9 cellular contexts compared by ENCODE assay signal in the genomic region with DNA sequence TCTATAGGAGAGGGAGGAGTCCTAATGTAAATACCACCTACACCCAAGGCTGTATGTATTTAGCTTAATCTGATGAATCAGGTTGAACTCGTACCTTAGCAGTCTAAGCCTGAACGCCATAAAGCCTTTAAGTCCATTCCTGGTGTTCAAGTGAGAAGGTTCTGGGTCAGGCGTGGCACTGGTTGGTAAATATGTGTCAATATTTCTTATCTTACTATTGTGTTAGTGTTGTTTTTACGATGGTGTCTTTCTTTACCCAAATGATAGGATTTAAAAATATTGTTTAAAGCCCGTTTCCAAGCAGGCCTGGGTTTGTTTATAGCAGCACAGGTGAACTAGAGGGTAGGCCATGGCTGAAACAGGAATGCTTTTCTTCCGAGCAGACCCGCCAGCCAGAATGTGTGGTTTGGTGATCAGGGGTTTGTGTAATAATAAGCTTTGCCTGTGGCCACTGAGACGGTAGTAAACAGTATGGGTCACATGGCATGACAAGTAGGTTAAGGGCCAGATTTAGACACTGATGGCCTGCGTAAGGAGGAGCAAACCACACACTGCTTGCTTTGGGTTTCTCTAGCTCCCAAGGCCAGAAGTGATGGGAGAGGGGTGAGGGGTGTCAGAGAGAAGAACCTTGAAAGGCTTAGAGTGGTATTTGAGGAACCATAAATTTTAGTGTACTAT. TPM values are rescaled to one million over a fixed set of nuclear protein-coding genes. Genes with fewer than 3 reads are reported as not detected.
DNase-seq lines count a peak whose midpoint lies in the region; ATAC-seq, FAIRE-seq and TF ChIP-seq lines count a peak whose summit lies in the region.
"Had no signal": no experiment of that assay in that cellular context is flagged by ENCODE, and none has a peak within 500 bp of the region (broad histone marks: within the 10 kb centered on the region; RNA-seq: fewer than 3 reads in every experiment).

No MANE protein-coding gene starts in this region.

- H3K27ac ChIP-seq in BLaER1 (peak overlapping the region; percentile 97), K562 (ENCODE audit: extremely low read depth, low read depth, low read length) (no peak overlapping the region)

- no peaks in the 10 kb centered on the region for H3K9me1 ChIP-seq in K562 (ENCODE audit: control insufficient read depth, insufficient read depth, low read length)

- H3K4me3 ChIP-seq in BLaER1 (peak overlapping the region; percentile 1; the same call in 1 of the 2 replicates), K562 (no peak overlapping the region)

- H3K36me3 ChIP-seq in BLaER1, result peaks cover 14% of the 10 kb centered on the region
- H3K36me3 ChIP-seq in K562 (ENCODE audit: control insufficient read depth, insufficient read depth, low read length), result no peaks in the 10 kb centered on the region

- H3K4me2 ChIP-seq in BLaER1, result peak overlapping the region; percentile 90
- no peak overlapping the region; the same call in 1 of the 2 replicates for H3K4me2 ChIP-seq in K562 (ENCODE audit: insufficient read depth, low read length)

- no peak for FAIRE-seq in K562 (lab: Jason Lieb, UNC)

- peaks cover 8% of the 10 kb centered on the region for H3K9me3 ChIP-seq in BLaER1
- no peaks in the 10 kb centered on the region for H3K9me3 ChIP-seq in K562 (replicated peaks; ENCODE audit: control insufficient read depth, insufficient read depth, low read depth, low read length)

- DNase-seq in LoVo (ENCODE audit: low spot score) (peak; percentile 64), K562 (ENCODE audit: extremely low read depth in 1 of 4, low spot score in 3 of 4) (no peak), midbrain (lab: John Stamatoyannopoulos, UW) (peak; percentile 37), KG1 (lab: John Stamatoyannopoulos, UW) (no peak), NCI-H524 (lab: John Stamatoyannopoulos, UW) (no peak), NCI-H128 (lab: John Stamatoyannopoulos, UW; ENCODE audit: unreplicated experiment) (no peak)
- DNase-seq: NCI-H1105 had no signal

- no peak for TF ChIP-seq RAD21 in K562 (CRISPR knock-in tag; conservative IDR thresholded peaks at IDR 0.05 in 1 of 2, IDR thresholded peaks at IDR 0.05 in 1 of 2)

- H3K27me3 ChIP-seq in BLaER1 (no peaks in the 10 kb centered on the region), K562 (ENCODE audit: control insufficient read depth in 2 of 2, insufficient read depth in 2 of 2, low read length in 2 of 2) (no peaks in the 10 kb centered on the region)

- 35% methylated on average over 9 of the region's 9 CpGs for whole genome bisulfite sequencing in K562 (ENCODE audit: insufficient coverage, low coverage, missing lambda C conversion rate)

- no peaks in the 10 kb centered on the region for H4K20me1 ChIP-seq in BLaER1
- no peaks in the 10 kb centered on the region for H4K20me1 ChIP-seq in K562 (replicated peaks; ENCODE audit: control insufficient read depth, insufficient read depth, low read length)

- in situ Hi-C loops in K562 (cut with MboI), result no loop called here

- CTCF ChIA-PET in K562 (lab: Yijun Ruan, JAX; ENCODE audit: low intra/inter-chr PET ratio), result interaction anchor here (0.7 kb wide), 1 partner anchor 78 kb away, joined by 5 read pairs; no protein-coding TSS in a partner anchor

- no peak overlapping the region for H2AFZ ChIP-seq in K562 (ENCODE audit: low read depth, low read length)

- no peak for TF ChIP-seq EP300 in K562 (IDR thresholded peaks at IDR 0.05; ENCODE audit: low read length)

- H3K4me1 ChIP-seq in BLaER1 (peaks cover 74% of the 10 kb centered on the region), K562 (replicated peaks in 1 of 2; ENCODE audit: control insufficient read depth in 2 of 2, insufficient read depth in 2 of 2, low read length in 2 of 2) (peaks cover 16 to 17% of the 10 kb centered on the region in 2 experiments; a peak in 4 of 5 replicates)

- TF ChIP-seq CTCF in K562 (IDR thresholded peaks at IDR 0.05 in 2 of 3, conservative IDR thresholded peaks at IDR 0.05 in 1 of 3; ENCODE audit: insufficient read depth in 2 of 3, low read depth in 1 of 3, low read length in 3 of 3), result no peak

- no peak for TF ChIP-seq POLR2A in K562 (conservative IDR thresholded peaks at IDR 0.05)

- intact Hi-C loops in K562 (cut with micrococcal nuclease), result no loop called here

- H3K79me2 ChIP-seq in K562 (ENCODE audit: control insufficient read depth, insufficient read depth, low read length), result peaks cover 15% of the 10 kb centered on the region

- POLR2A ChIA-PET in K562 (lab: Yijun Ruan, JAX), result interaction anchor here (0.6 to 1.3 kb wide), 4 partner anchors 8 to 190 kb away, joined by 3 read pairs; no protein-coding TSS in a partner anchor

- H3K9ac ChIP-seq in BLaER1 (peak overlapping the region; percentile 97), K562 (ENCODE audit: insufficient read depth in 1 of 2, low read depth in 2 of 2, low read length in 2 of 2) (no peak overlapping the region)

- ATAC-seq in K562, result no peak
- ATAC-seq in HG03280 (IDR thresholded peaks at IDR 0.05; ENCODE audit: unreplicated experiment), result no peak

- no TSS peak for BruUV-seq in K562 (replicated peaks; lab: Mats Ljungman, UMichigan)

RNA-seq across cellular contexts. Expression of gene TMEM94, which starts 3.3 kb away (rescaled TPM):
- total RNA-seq in K562 (2011; cell fraction: chromatin; rRNA removed; ENCODE audit: low replicate concordance), result 116 and 363 TPM in 2 replicates
- total RNA-seq in K562 (2011; cell fraction: nucleolus; rRNA removed), result 190 and 220 TPM in 2 replicates
- 137 and 149 TPM in 2 replicates for total RNA-seq in K562 (2011; cell fraction: nucleoplasm; rRNA removed)
- total RNA-seq in K562 (2014; rRNA removed), result 13.5 and 20.4 TPM in 2 replicates
- total RNA-seq in K562 (2014; rRNA removed; fragmentation: Illumina TruSeq; extraction: Trizol), result 6.5 and 10.0 TPM in 2 replicates
- 14.4 and 17.2 TPM in 2 replicates for total RNA-seq in K562 (2015; rRNA removed; fragmentation: Illumina TruSeq; extraction: Trizol)
- 32.8 and 42.1 TPM in 2 replicates for total RNA-seq in K562 (2021)
- 15.7 and 53.7 TPM in 2 replicates for polyA plus RNA-seq in K562 (2011; rRNA removed)
- 33.2 and 34.4 TPM in 2 replicates for polyA plus RNA-seq in K562 (2011; cell fraction: cytosol; rRNA removed)
- polyA plus RNA-seq in K562 (2011; cell fraction: nucleus; rRNA removed), result 322 and 398 TPM in 2 replicates
- 42.5 and 69.5 TPM in 2 replicates for polyA plus RNA-seq in K562 (2012)
- 48.1 and 55.6 TPM in 2 replicates for polyA plus RNA-seq in K562 (2014; fragmentation: Illumina TruSeq; extraction: Trizol)
- 1 to 10 TPM in 1 of 2 experiments, under 1 TPM in 1; 0.35 to 1.6 TPM for polyA plus RNA-seq in K562 (2014; fragmentation: Nextera tagmentation; extraction: Ambion mirVana)
- 26.1 and 31.4 TPM in 2 replicates for polyA plus RNA-seq in K562 (2014; rRNA removed)
- 11.4 and 20.1 TPM in 2 replicates for polyA minus RNA-seq in K562 (2011; rRNA and poly(A)+ RNA removed)
- 28.0 and 36.5 TPM in 2 replicates for polyA minus RNA-seq in K562 (2011; cell fraction: cytosol; rRNA and poly(A)+ RNA removed)
- 74.6 and 97.4 TPM in 2 replicates for polyA minus RNA-seq in K562 (2011; cell fraction: nucleus; rRNA and poly(A)+ RNA removed)

RNA-seq across cellular contexts. Expression of gene GRB2, which starts 54.3 kb away (rescaled TPM):
- total RNA-seq in K562 (2011; cell fraction: chromatin; rRNA removed; ENCODE audit: low replicate concordance), result 67.9 and 104 TPM in 2 replicates
- total RNA-seq in K562 (2011; cell fraction: nucleolus; rRNA removed), result 72.2 and 76.5 TPM in 2 replicates
- 69.3 and 101 TPM in 2 replicates for total RNA-seq in K562 (2011; cell fraction: nucleoplasm; rRNA removed)
- total RNA-seq in K562 (2014; rRNA removed), result 107 and 125 TPM in 2 replicates
- 65.3 and 79.9 TPM in 2 replicates for total RNA-seq in K562 (2014; rRNA removed; fragmentation: Illumina TruSeq; extraction: Trizol)
- total RNA-seq in K562 (2015; rRNA removed; fragmentation: Illumina TruSeq; extraction: Trizol), result 70.5 and 74.3 TPM in 2 replicates
- total RNA-seq in K562 (2021), result 113 and 115 TPM in 2 replicates
- polyA plus RNA-seq in K562 (2011; rRNA removed), result 66.8 and 136 TPM in 2 replicates
- polyA plus RNA-seq in K562 (2011; cell fraction: cytosol; rRNA removed), result 92.1 and 93.8 TPM in 2 replicates
- polyA plus RNA-seq in K562 (2011; cell fraction: nucleus; rRNA removed), result 20.1 and 22.1 TPM in 2 replicates
- 69.8 and 89.1 TPM in 2 replicates for polyA plus RNA-seq in K562 (2012)
- polyA plus RNA-seq in K562 (2014; fragmentation: Illumina TruSeq; extraction: Trizol), result 83.5 and 84.8 TPM in 2 replicates
- polyA plus RNA-seq in K562 (2014; fragmentation: Nextera tagmentation; extraction: Ambion mirVana), result 10 to 100 TPM; 57.2 to 69.1 TPM
- polyA plus RNA-seq in K562 (2014; rRNA removed), result 85.2 and 95.1 TPM in 2 replicates
- 32.5 and 47.6 TPM in 2 replicates for polyA minus RNA-seq in K562 (2011; rRNA and poly(A)+ RNA removed)
- 20.9 and 32.6 TPM in 2 replicates for polyA minus RNA-seq in K562 (2011; cell fraction: cytosol; rRNA and poly(A)+ RNA removed)
- 18.7 and 28.4 TPM in 2 replicates for polyA minus RNA-seq in K562 (2011; cell fraction: nucleus; rRNA and poly(A)+ RNA removed)

RNA-seq across cellular contexts. Expression of gene CASKIN2, which starts 55.6 kb away (rescaled TPM):
- total RNA-seq in K562 (2011; cell fraction: chromatin; rRNA removed; ENCODE audit: low replicate concordance), result 7.8 and 33.3 TPM in 2 replicates
- 14.5 and 19.7 TPM in 2 replicates for total RNA-seq in K562 (2011; cell fraction: nucleolus; rRNA removed)
- total RNA-seq in K562 (2011; cell fraction: nucleoplasm; rRNA removed), result 6.2 and 10.0 TPM in 2 replicates
- total RNA-seq in K562 (2014; rRNA removed), result 2.3 and 3.5 TPM in 2 replicates
- 1.1 and 1.3 TPM in 2 replicates for total RNA-seq in K562 (2014; rRNA removed; fragmentation: Illumina TruSeq; extraction: Trizol)
- 2.1 and 2.3 TPM in 2 replicates for total RNA-seq in K562 (2015; rRNA removed; fragmentation: Illumina TruSeq; extraction: Trizol)
- 12.2 and 14.5 TPM in 2 replicates for total RNA-seq in K562 (2021)
- polyA plus RNA-seq in K562 (2011; rRNA removed), result 1.9 and 2.2 TPM in 2 replicates
- polyA plus RNA-seq in K562 (2011; cell fraction: cytosol; rRNA removed), result 1.2 and 1.5 TPM in 2 replicates
- 6.5 and 13.9 TPM in 2 replicates for polyA plus RNA-seq in K562 (2011; cell fraction: nucleus; rRNA removed)
- 4.8 and 5.2 TPM in 2 replicates for polyA plus RNA-seq in K562 (2012)
- 2.5 and 5.7 TPM in 2 replicates for polyA plus RNA-seq in K562 (2014; fragmentation: Illumina TruSeq; extraction: Trizol)
- polyA plus RNA-seq in K562 (2014; fragmentation: Nextera tagmentation; extraction: Ambion mirVana), result under 1 TPM; 0.01 to 0.04 TPM
- 3.0 and 5.1 TPM in 2 replicates for polyA plus RNA-seq in K562 (2014; rRNA removed)
- polyA minus RNA-seq in K562 (2011; rRNA and poly(A)+ RNA removed), result 1.8 and 1.9 TPM in 2 replicates
- 3.8 and 8.4 TPM in 2 replicates for polyA minus RNA-seq in K562 (2011; cell fraction: cytosol; rRNA and poly(A)+ RNA removed)
- polyA minus RNA-seq in K562 (2011; cell fraction: nucleus; rRNA and poly(A)+ RNA removed), result 8.6 and 9.6 TPM in 2 replicates

RNA-seq across cellular contexts. Expression of gene TSEN54, which starts 56.6 kb away (rescaled TPM):
- 43.1 and 96.1 TPM in 2 replicates for total RNA-seq in K562 (2011; cell fraction: chromatin; rRNA removed; ENCODE audit: low replicate concordance)
- total RNA-seq in K562 (2011; cell fraction: nucleolus; rRNA removed), result 63.2 and 67.5 TPM in 2 replicates
- total RNA-seq in K562 (2011; cell fraction: nucleoplasm; rRNA removed), result 52.4 and 53.0 TPM in 2 replicates
- 53.0 and 81.0 TPM in 2 replicates for total RNA-seq in K562 (2014; rRNA removed)
- total RNA-seq in K562 (2014; rRNA removed; fragmentation: Illumina TruSeq; extraction: Trizol), result 34.6 and 48.9 TPM in 2 replicates
- total RNA-seq in K562 (2015; rRNA removed; fragmentation: Illumina TruSeq; extraction: Trizol), result 35.6 and 37.2 TPM in 2 replicates
- 58.0 and 64.3 TPM in 2 replicates for total RNA-seq in K562 (2021)
- polyA plus RNA-seq in K562 (2011; rRNA removed), result 57.6 and 62.0 TPM in 2 replicates
- polyA plus RNA-seq in K562 (2011; cell fraction: cytosol; rRNA removed), result 56.9 and 82.8 TPM in 2 replicates
- 77.8 and 89.5 TPM in 2 replicates for polyA plus RNA-seq in K562 (2011; cell fraction: nucleus; rRNA removed)
- 38.5 and 39.9 TPM in 2 replicates for polyA plus RNA-seq in K562 (2012)
- polyA plus RNA-seq in K562 (2014; fragmentation: Illumina TruSeq; extraction: Trizol), result 40.0 and 41.6 TPM in 2 replicates
- 10 to 100 TPM in 1 of 2 experiments, 1 to 10 TPM in 1; 5.9 to 13.6 TPM for polyA plus RNA-seq in K562 (2014; fragmentation: Nextera tagmentation; extraction: Ambion mirVana)
- 55.6 and 62.6 TPM in 2 replicates for polyA plus RNA-seq in K562 (2014; rRNA removed)
- 23.1 and 38.9 TPM in 2 replicates for polyA minus RNA-seq in K562 (2011; rRNA and poly(A)+ RNA removed)
- 16.1 and 23.9 TPM in 2 replicates for polyA minus RNA-seq in K562 (2011; cell fraction: cytosol; rRNA and poly(A)+ RNA removed)
- 14.4 and 17.5 TPM in 2 replicates for polyA minus RNA-seq in K562 (2011; cell fraction: nucleus; rRNA and poly(A)+ RNA removed)

Comparison
In these comparisons a context has a peak if more than half of its experiments do, and no peak if none do; other contexts are left out.
1. DNase-seq: peak in LoVo (single experiment) and midbrain (single experiment); none in K562 (0 of 4), KG1 (single experiment), NCI-H524 (0 of 2) and NCI-H128 (single experiment).